2 cellular contexts compared by ENCODE assay signal in genomic region chr7:20193242-20193777, GRCh38.
TF ChIP-seq lines count a peak whose summit lies in the region.

No MANE protein-coding gene starts in this region.

TF ChIP-seq in SK-N-SH, 30 proteins besides CTCF, POLR2A, EP300 and RAD21 (continued from another document):
- TF ChIP-seq FOSL2 (IDR thresholded peaks at IDR 0.05; ENCODE audit: borderline replicate concordance, low read depth) (no peak), FOXJ3 (CRISPR knock-in tag; IDR thresholded peaks at IDR 0.05) (no peak), ELF1 (IDR thresholded peaks at IDR 0.05) (no peak), MAX (IDR thresholded peaks at IDR 0.05; ENCODE audit: low read depth) (no peak), PBX3 (IDR thresholded peaks at IDR 0.05) (no peak), TCF12 (IDR thresholded peaks at IDR 0.05) (no peak), NRF1 (IDR thresholded peaks at IDR 0.05; ENCODE audit: low read depth, low read length) (no peak), ZBTB33 (IDR thresholded peaks at IDR 0.05; ENCODE audit: borderline replicate concordance, low read depth) (no peak), SMC3 (IDR thresholded peaks at IDR 0.05; ENCODE audit: low read depth, low read length) (no peak)

TF ChIP-seq in SK-N-SH treated with all-trans-retinoic acid at 6 μM for 48 hours, 23 proteins besides CTCF, POLR2A, EP300 and RAD21 (continued from another document):
- TF ChIP-seq ESRRG (CRISPR knock-in tag; IDR thresholded peaks at IDR 0.05): no peak
- TF ChIP-seq TOX (CRISPR knock-in tag; IDR thresholded peaks at IDR 0.05; ENCODE audit: borderline replicate concordance): no peak
- TF ChIP-seq PPARA (CRISPR knock-in tag; IDR thresholded peaks at IDR 0.05; ENCODE audit: borderline replicate concordance): no peak
- no peak for TF ChIP-seq ZFP30 (CRISPR knock-in tag; IDR thresholded peaks at IDR 0.05)
- no peak for TF ChIP-seq GLIS3 (CRISPR knock-in tag; IDR thresholded peaks at IDR 0.05)
TF ChIP-seq in SK-N-SH treated with all-trans-retinoic acid at 6 μM for 48 hours: peak in this region for 0.
